8 cellular contexts compared by ENCODE assay signal in genomic region chr2:45649855-45650806, GRCh38. TPM values are rescaled to one million over a fixed set of nuclear protein-coding genes. Genes with fewer than 3 reads are reported as not detected.
DNase-seq lines count a peak whose midpoint lies in the region; ATAC-seq, FAIRE-seq and TF ChIP-seq lines count a peak whose summit lies in the region.

No MANE protein-coding gene starts in this region.

- ATAC-seq in GM21528 (IDR thresholded peaks at IDR 0.05; ENCODE audit: low FRiP score, unreplicated experiment) (peak; percentile 33), GM18858 (IDR thresholded peaks at IDR 0.05; ENCODE audit: unreplicated experiment) (no peak)

- H3K27ac ChIP-seq in VCaP: peak overlapping the region; percentile 89

- no peak for FAIRE-seq in bronchial epithelial cell (lab: Jason Lieb, UNC)

- no peaks in the 10 kb centered on the region for H3K36me3 ChIP-seq in bronchial epithelial cell (ENCODE audit: control insufficient read depth, insufficient read depth, low read length)

- DNase-seq in DMS53 treated with DMSO at 0.1 percent for 48 hours (lab: John Stamatoyannopoulos, UW; ENCODE audit: unreplicated experiment) (peak; percentile 36), bronchial epithelial cell (ENCODE audit: low read depth) (peak; percentile 55), iris pigment epithelial cell (ENCODE audit: low read depth) (peak; percentile 44)
- no peak for DNase-seq in Jurkat, Clone E6-1 (ENCODE audit: low read depth, low spot score)
- peak; percentile 25 to 51 for DNase-seq in stimulated activated CD4-positive, alpha-beta T cell treated with anti-CD3 and anti-CD28 coated beads, Interleukin-12 subunit alpha, Interleukin-12 subunit beta, amount 100 ng/mL, for 24 hours (ENCODE audit: low read depth in 2 of 2)

- H3K4me3 ChIP-seq in Jurkat, Clone E6-1 (ENCODE audit: low read length): peak overlapping the region; percentile 56
- H3K4me3 ChIP-seq in bronchial epithelial cell (ENCODE audit: low read depth, low read length): peak overlapping the region; percentile 73

- no peak for TF ChIP-seq CTCF in VCaP (conservative IDR thresholded peaks at IDR 0.05)
- TF ChIP-seq CTCF in bronchial epithelial cell (IDR thresholded peaks at IDR 0.05; ENCODE audit: insufficient read depth, low read length, severe bottlenecking): no peak

- no peaks in the 10 kb centered on the region for H3K27me3 ChIP-seq in bronchial epithelial cell (ENCODE audit: control insufficient read depth, insufficient read depth, low read length)

RNA-seq across cellular contexts. Expression of gene PRKCE, which starts 1.3 kb away (rescaled TPM):
- polyA plus RNA-seq in Jurkat, Clone E6-1 (2012; ENCODE audit: insufficient read depth, insufficient read length): 3.9 TPM
- total RNA-seq in bronchial epithelial cell: 6.3 and 10.9 TPM in 2 replicates

RNA-seq across cellular contexts. Expression of gene SRBD1, which starts 39.1 kb away (rescaled TPM):
- polyA plus RNA-seq in Jurkat, Clone E6-1 (2012; ENCODE audit: insufficient read depth, insufficient read length): 7.0 TPM
- 12.9 and 13.4 TPM in 2 replicates for total RNA-seq in bronchial epithelial cell
